Comparison of ENCODE assay signal across 22 cellular contexts in genomic region chr2:20488782-20489181, GRCh38. TPM values are rescaled to one million over a fixed set of nuclear protein-coding genes. Genes with fewer than 3 reads are reported as not detected.
DNase-seq lines count a peak whose midpoint lies in the region; ATAC-seq and TF ChIP-seq lines count a peak whose summit lies in the region.
"Had no signal": no experiment of that assay in that cellular context is flagged by ENCODE, and none has a peak within 500 bp of the region (broad histone marks: within the 10 kb centered on the region; RNA-seq: fewer than 3 reads in every experiment).

No MANE protein-coding gene starts in this region.

- peak; percentile 45 for DNase-seq in GM13976 (ENCODE audit: low spot score)
- DNase-seq in Panc1 (ENCODE audit: low read depth, low spot score), result no peak
- DNase-seq in mesenteric fat pad (ENCODE audit: low spot score), result peak; percentile 77
- DNase-seq in superior temporal gyrus (ENCODE audit: extremely low spot score), result no peak
- no peak for DNase-seq in iPS-NIHi11 (ENCODE audit: low spot score)
- DNase-seq: activated CD4-positive, alpha-beta memory T cell treated with anti-CD3 and anti-CD28 coated beads for 36 hours; activated naive CD4-positive, alpha-beta T cell treated with anti-CD3 and anti-CD28 coated beads, Interleukin-2, amount 10 ng/mL, durations not matched to agents 7 days and 5 days; activated T-cell treated with anti-CD3 and anti-CD28 coated beads, Interleukin-2, amount 50 U/mL, for 1 hour; aorta; CD8-positive, alpha-beta T cell; lower lobe of right lung; naive B cell; NCI-H146; NCI-H748 treated with DMSO at 0.1 percent for 48 hours; SIG-M5; stimulated activated CD4-positive, alpha-beta T cell treated with anti-CD3 and anti-CD28 coated beads, Interleukin-4, amount 100 ng/mL, for 4 hours; T-helper 17 cell had no signal

- H3K27ac ChIP-seq in Panc1 (ENCODE audit: low read length) (0 out of 2 replicates have a peak overlapping the region, but pooled peaks have one; percentile 59), stomach smooth muscle (ENCODE audit: low read length) (peak overlapping the region; percentile 75)
- H3K27ac ChIP-seq: lower lobe of right lung, VCaP had no signal

- H3K4me3 ChIP-seq in Panc1 (ENCODE audit: low read depth in 2 of 2, low read length in 2 of 2) (no peak overlapping the region), stomach smooth muscle (ENCODE audit: low read length in 2 of 2) (no peak overlapping the region)
- H3K4me3 ChIP-seq: GM23338, lower lobe of right lung had no signal

- H3K27me3 ChIP-seq in Panc1 (ENCODE audit: control insufficient read depth, insufficient read depth, low read length) (no peaks in the 10 kb centered on the region), stomach smooth muscle (ENCODE audit: control insufficient read depth in 1 of 2, insufficient read depth in 2 of 2, low read length in 2 of 2) (no peaks in the 10 kb centered on the region)

- H3K4me1 ChIP-seq in Panc1 (ENCODE audit: control insufficient read depth, insufficient read depth, low read length) (no peaks in the 10 kb centered on the region; the same call in 1 of the 2 replicates), stomach smooth muscle (ENCODE audit: control insufficient read depth, insufficient read depth, low read length) (peaks cover 38% of the 10 kb centered on the region)

- intact Hi-C loops in Panc1 (cut with micrococcal nuclease; ENCODE audit: unreplicated experiment), result no loop called here

- POLR2A ChIA-PET in Panc1 (lab: Charles Lee), result no interaction called here

- in situ Hi-C loops in GM13976 (cut with MboI; ENCODE audit: low sequenced_read_pairs, unreplicated experiment), result no loop called here
- in situ Hi-C loops in Panc1 (cut with HindIII; ENCODE audit: low pct_unique_long_range_greater_than_20kb, low sequenced_read_pairs), result no loop called here

- ATAC-seq in Panc1, result no peak; the same call in 1 of the 2 replicates
- no peak for ATAC-seq in HG02852 (IDR thresholded peaks at IDR 0.05; ENCODE audit: unreplicated experiment)
- no peak for ATAC-seq in GM18909 (IDR thresholded peaks at IDR 0.05; ENCODE audit: poor library complexity, unreplicated experiment)
- ATAC-seq: CD8-positive, alpha-beta T cell; lower lobe of right lung; T-helper 17 cell had no signal

- BruUV-seq in Panc1 (replicated peaks; lab: Mats Ljungman, UMichigan), result no TSS peak

- H3K36me3 ChIP-seq in Panc1 (ENCODE audit: control insufficient read depth, insufficient read depth, low read length) (no peaks in the 10 kb centered on the region), stomach smooth muscle (ENCODE audit: control insufficient read depth in 2 of 2, insufficient read depth in 2 of 2, low read length in 2 of 2) (no peaks in the 10 kb centered on the region)
- H3K36me3 ChIP-seq: lower lobe of right lung had no signal

- no peak overlapping the region for H3K9ac ChIP-seq in stomach smooth muscle (ENCODE audit: low read length in 2 of 2)

- CTCF ChIA-PET in Panc1 (lab: Charles Lee), result no interaction called here

- TF ChIP-seq CTCF in GM13976 (IDR thresholded peaks at IDR 0.05; ENCODE audit: borderline replicate concordance, control extremely low read depth, extremely low read depth, insufficient read depth, missing control alignments) (no peak), Panc1 (IDR thresholded peaks at IDR 0.05) (no peak)

- no peaks in the 10 kb centered on the region for H3K9me3 ChIP-seq in Panc1 (ENCODE audit: control insufficient read depth, insufficient read depth, low read depth, low read length)
- H3K9me3 ChIP-seq in stomach smooth muscle (ENCODE audit: control insufficient read depth in 2 of 2, low read length in 2 of 2), result no peaks in the 10 kb centered on the region
- H3K9me3 ChIP-seq: lower lobe of right lung had no signal

RNA-seq across cellular contexts. Expression of gene RHOB, which starts 41.9 kb away (rescaled TPM):
- 38.9 TPM for total RNA-seq in Panc1 (2021; ENCODE audit: unreplicated experiment)
- 42.5 TPM for polyA plus RNA-seq in Panc1 (2012; ENCODE audit: insufficient read length)
- total RNA-seq in mesenteric fat pad, result 677 TPM

Comparison
In these comparisons a context has a peak if more than half of its experiments do, and no peak if none do; other contexts are left out.
1. DNase-seq: peak in GM13976 (single experiment) and mesenteric fat pad (single experiment); none in Panc1 (single experiment), superior temporal gyrus (single experiment) and iPS-NIHi11 (single experiment).
2. RNA of gene RHOB, which starts 41.9 kb away (total RNA-seq): 677 TPM in mesenteric fat pad (single experiment); 38.9 TPM in Panc1 (single experiment); every median in the first group is over 10 times any median in the second.